20 cellular contexts compared by ENCODE assay signal in genomic region chr19:48569814-48570213, GRCh38. TPM values are rescaled to one million over a fixed set of nuclear protein-coding genes. Genes with fewer than 3 reads are reported as not detected.
DNase-seq lines count a peak whose midpoint lies in the region; ATAC-seq, FAIRE-seq and TF ChIP-seq lines count a peak whose summit lies in the region.
"Had no signal": no experiment of that assay in that cellular context is flagged by ENCODE, and none has a peak within 500 bp of the region (broad histone marks: within the 10 kb centered on the region; RNA-seq: fewer than 3 reads in every experiment).

No MANE protein-coding gene starts in this region.

- TF ChIP-seq POLR2A in K562 (conservative IDR thresholded peaks at IDR 0.05): no peak

- no peak for ATAC-seq in K562
- ATAC-seq in activated CD4-positive, alpha-beta T cell treated with anti-CD3 and anti-CD28 coated beads for 36 hours: no peak
- no peak for ATAC-seq in GM18498 (IDR thresholded peaks at IDR 0.05; ENCODE audit: unreplicated experiment)
- ATAC-seq: activated naive CD8-positive, alpha-beta T cell treated with anti-CD3 and anti-CD28 coated beads, Interleukin-2, amount 50 U/mL, for 24 hours had no signal

- H3K9me3 ChIP-seq in K562 (replicated peaks; ENCODE audit: control insufficient read depth, insufficient read depth, low read depth, low read length) (no peaks in the 10 kb centered on the region), parathyroid adenoma (ENCODE audit: control insufficient read depth, low read length) (no peaks in the 10 kb centered on the region)
- H3K9me3 ChIP-seq: BLaER1 treated with 17β-estradiol and CSF1 and Interleukin-3, amounts not matched to agents 10 nM and 100 nM; Peyer's patch; testis had no signal

- intact Hi-C loops in K562 (cut with micrococcal nuclease): no loop called here
- intact Hi-C loops in activated CD4-positive, alpha-beta T cell treated with anti-CD3 and anti-CD28 coated beads for 36 hours (cut with DNase I, micrococcal nuclease): no loop called here

- no peaks in the 10 kb centered on the region for H3K9me1 ChIP-seq in K562 (ENCODE audit: control insufficient read depth, insufficient read depth, low read length)

- POLR2A ChIA-PET in K562 (lab: Yijun Ruan, JAX): no interaction called here
- POLR2A ChIA-PET in activated CD4-positive, alpha-beta T cell treated with anti-CD3 and anti-CD28 coated beads for 36 hours (lab: Charles Lee): no interaction called here

- H3K4me1 Mint-ChIP-seq in chondrocyte (ENCODE audit: low read depth): peaks cover 21% of the 10 kb centered on the region
- no peaks in the 10 kb centered on the region for H3K4me1 Mint-ChIP-seq in activated CD4-positive, alpha-beta T cell treated with anti-CD3 and anti-CD28 coated beads for 36 hours
- H3K4me1 Mint-ChIP-seq: activated naive CD8-positive, alpha-beta T cell treated with anti-CD3 and anti-CD28 coated beads, Interleukin-2, amount 50 U/mL, for 24 hours had no signal

- no peak overlapping the region for H3K4me3 ChIP-seq in K562
- no peak overlapping the region for H3K4me3 ChIP-seq in parathyroid adenoma (ENCODE audit: low read depth, low read length)
- H3K4me3 ChIP-seq: BLaER1 treated with 17β-estradiol and CSF1 and Interleukin-3, amounts not matched to agents 10 nM and 100 nM; Peyer's patch; testis had no signal

- in situ Hi-C loops in G401 (cut with HindIII; ENCODE audit: low sequenced_read_pairs) (no loop called here), K562 (cut with MboI) (no loop called here)

- H3K9me3 Mint-ChIP-seq in chondrocyte (ENCODE audit: low read depth): no peaks in the 10 kb centered on the region
- no peaks in the 10 kb centered on the region for H3K9me3 Mint-ChIP-seq in activated CD4-positive, alpha-beta T cell treated with anti-CD3 and anti-CD28 coated beads for 36 hours (ENCODE audit: low read depth)
- H3K9me3 Mint-ChIP-seq: activated naive CD8-positive, alpha-beta T cell treated with anti-CD3 and anti-CD28 coated beads, Interleukin-2, amount 50 U/mL, for 24 hours; activated T-cell treated with anti-CD3 and anti-CD28 coated beads, Interleukin-2, amount 50 U/mL, for 24 hours had no signal

- H3K4me3 Mint-ChIP-seq in chondrocyte (ENCODE audit: unreplicated experiment): no peak overlapping the region
- H3K4me3 Mint-ChIP-seq in activated CD4-positive, alpha-beta T cell treated with anti-CD3 and anti-CD28 coated beads for 36 hours: no peak overlapping the region
- H3K4me3 Mint-ChIP-seq: activated naive CD8-positive, alpha-beta T cell treated with anti-CD3 and anti-CD28 coated beads, Interleukin-2, amount 50 U/mL, for 24 hours; activated T-cell treated with anti-CD3 and anti-CD28 coated beads, Interleukin-2, amount 50 U/mL, for 24 hours had no signal

- WGBS in K562 (ENCODE audit: insufficient coverage, low coverage, missing lambda C conversion rate): 41% methylated on average over 11 of the region's 11 CpGs

- no peak overlapping the region for H3K27ac ChIP-seq in K562 (ENCODE audit: extremely low read depth, low read depth, low read length)
- no peak overlapping the region for H3K27ac ChIP-seq in parathyroid adenoma
- H3K27ac ChIP-seq: BLaER1 treated with 17β-estradiol and CSF1 and Interleukin-3, amounts not matched to agents 10 nM and 100 nM; Peyer's patch; testis had no signal

- H3K4me1 ChIP-seq in K562 (replicated peaks in 1 of 2; ENCODE audit: control insufficient read depth in 2 of 2, insufficient read depth in 2 of 2, low read length in 2 of 2): peaks cover 16 to 20% of the 10 kb centered on the region in 2 experiments; a peak in 4 of 5 replicates
- H3K4me1 ChIP-seq in parathyroid adenoma: no peaks in the 10 kb centered on the region

- H2AFZ ChIP-seq in K562 (ENCODE audit: low read depth, low read length) (no peak overlapping the region), parathyroid adenoma (peak overlapping the region; percentile 16)

- H3K79me2 ChIP-seq in K562 (ENCODE audit: control insufficient read depth, insufficient read depth, low read length) (no peaks in the 10 kb centered on the region), parathyroid adenoma (no peaks in the 10 kb centered on the region)

- H3K36me3 ChIP-seq in K562 (ENCODE audit: control insufficient read depth, insufficient read depth, low read length) (no peaks in the 10 kb centered on the region), parathyroid adenoma (ENCODE audit: control insufficient read depth, insufficient read depth, low read length) (no peaks in the 10 kb centered on the region)
- H3K36me3 ChIP-seq: BLaER1 treated with 17β-estradiol and CSF1 and Interleukin-3, amounts not matched to agents 10 nM and 100 nM; Peyer's patch had no signal

- H3K27me3 Mint-ChIP-seq in chondrocyte (ENCODE audit: low read depth): no peaks in the 10 kb centered on the region
- H3K27me3 Mint-ChIP-seq in activated CD4-positive, alpha-beta T cell treated with anti-CD3 and anti-CD28 coated beads for 36 hours: peaks cover 7% of the 10 kb centered on the region

- DNase-seq in G401 (ENCODE audit: low spot score) (peak; percentile 45), NCI-H2029 (lab: John Stamatoyannopoulos, UW) (peak; percentile 23), K562 (ENCODE audit: extremely low read depth in 1 of 4, low spot score in 3 of 4) (no peak), chondrocyte (ENCODE audit: low spot score) (no peak), SHP77 treated with DMSO at 0.1 percent for 48 hours (lab: John Stamatoyannopoulos, UW) (no peak)
- DNase-seq in activated CD4-positive, alpha-beta T cell treated with anti-CD3 and anti-CD28 coated beads for 36 hours: no peak
- DNase-seq: activated naive CD8-positive, alpha-beta T cell treated with anti-CD3 and anti-CD28 coated beads, Interleukin-2, amount 50 U/mL, for 24 hours; activated T-cell treated with anti-CD3 and anti-CD28 coated beads, Interleukin-2, amount 50 U/mL, for 24 hours; cerebellar nuclear complex; head of caudate nucleus; NCI-H1092 treated with DMSO at 0.1 percent for 48 hours; NCI-H510A treated with DMSO at 0.1 percent for 48 hours; Peyer's patch; stimulated activated CD4-positive, alpha-beta T cell treated with anti-CD3 and anti-CD28 coated beads, Interleukin-2, amount 100 ng/mL, for 24 hours; testis had no signal

- no peaks in the 10 kb centered on the region for H3K27me3 ChIP-seq in K562 (ENCODE audit: control insufficient read depth in 2 of 2, insufficient read depth in 2 of 2, low read length in 2 of 2)
- H3K27me3 ChIP-seq in parathyroid adenoma (ENCODE audit: control insufficient read depth, insufficient read depth, low read length): no peaks in the 10 kb centered on the region
- H3K27me3 ChIP-seq: BLaER1 treated with 17β-estradiol and CSF1 and Interleukin-3, amounts not matched to agents 10 nM and 100 nM; Peyer's patch; testis had no signal

- H3K27ac Mint-ChIP-seq in chondrocyte (ENCODE audit: unreplicated experiment): no peak overlapping the region
- no peak overlapping the region for H3K27ac Mint-ChIP-seq in activated CD4-positive, alpha-beta T cell treated with anti-CD3 and anti-CD28 coated beads for 36 hours
- H3K27ac Mint-ChIP-seq: activated naive CD8-positive, alpha-beta T cell treated with anti-CD3 and anti-CD28 coated beads, Interleukin-2, amount 50 U/mL, for 24 hours; activated T-cell treated with anti-CD3 and anti-CD28 coated beads, Interleukin-2, amount 50 U/mL, for 24 hours had no signal

- no peak for TF ChIP-seq CTCF in K562 (IDR thresholded peaks at IDR 0.05 in 2 of 3, conservative IDR thresholded peaks at IDR 0.05 in 1 of 3; ENCODE audit: insufficient read depth in 2 of 3, low read depth in 1 of 3, low read length in 3 of 3)
- TF ChIP-seq CTCF in parathyroid adenoma (IDR thresholded peaks at IDR 0.05): no peak
- no peak for TF ChIP-seq CTCF in chondrocyte (IDR thresholded peaks at IDR 0.05)

- no peak for FAIRE-seq in K562 (lab: Jason Lieb, UNC)
- FAIRE-seq: endometrium had no signal

- H3K9ac ChIP-seq in K562 (ENCODE audit: insufficient read depth in 1 of 2, low read depth in 2 of 2, low read length in 2 of 2) (no peak overlapping the region; a peak in 1 of 4 replicates), parathyroid adenoma (no peak overlapping the region)
- H3K9ac ChIP-seq: BLaER1 treated with 17β-estradiol and CSF1 and Interleukin-3, amounts not matched to agents 10 nM and 100 nM had no signal

- no peaks in the 10 kb centered on the region for H4K20me1 ChIP-seq in K562 (replicated peaks; ENCODE audit: control insufficient read depth, insufficient read depth, low read length)
- H4K20me1 ChIP-seq: BLaER1 treated with 17β-estradiol and CSF1 and Interleukin-3, amounts not matched to agents 10 nM and 100 nM had no signal

- no peak for TF ChIP-seq EP300 in K562 (IDR thresholded peaks at IDR 0.05; ENCODE audit: low read length)

- no TSS peak for BruUV-seq in K562 (replicated peaks; lab: Mats Ljungman, UMichigan)

- H3K36me3 Mint-ChIP-seq in chondrocyte (ENCODE audit: low read depth): no peaks in the 10 kb centered on the region
- H3K36me3 Mint-ChIP-seq in activated CD4-positive, alpha-beta T cell treated with anti-CD3 and anti-CD28 coated beads for 36 hours (ENCODE audit: low read depth): no peaks in the 10 kb centered on the region

- CTCF ChIA-PET in K562 (lab: Yijun Ruan, JAX; ENCODE audit: low intra/inter-chr PET ratio): no interaction called here
- CTCF ChIA-PET in activated CD4-positive, alpha-beta T cell treated with anti-CD3 and anti-CD28 coated beads for 36 hours (lab: Charles Lee): interaction anchor here (2.4 kb wide), 1 partner anchor 14 kb away, joined by 7 read pairs; no protein-coding TSS in a partner anchor

- H3K4me2 ChIP-seq in K562 (ENCODE audit: insufficient read depth, low read length) (no peak overlapping the region), parathyroid adenoma (ENCODE audit: low read length) (no peak overlapping the region)
- H3K4me2 ChIP-seq: BLaER1 treated with 17β-estradiol and CSF1 and Interleukin-3, amounts not matched to agents 10 nM and 100 nM had no signal

- TF ChIP-seq RAD21 in K562 (CRISPR knock-in tag; conservative IDR thresholded peaks at IDR 0.05 in 1 of 2, IDR thresholded peaks at IDR 0.05 in 1 of 2): no peak

RNA-seq across cellular contexts. Expression of gene SULT2B1, which starts 17.8 kb away (rescaled TPM):
- 0.37 TPM in 1 of 2 replicates, not detected in the other for total RNA-seq in G401 (2014; rRNA removed; shearing (Covaris generic))
- not detected in 2 replicates for total RNA-seq in K562 (2011; cell fraction: chromatin; rRNA removed; ENCODE audit: low replicate concordance)
- total RNA-seq in K562 (2011; cell fraction: nucleolus; rRNA removed): not detected in 2 replicates
- total RNA-seq in K562 (2011; cell fraction: nucleoplasm; rRNA removed): 0.37 TPM in 1 of 2 replicates, not detected in the other
- total RNA-seq in K562 (2014; rRNA removed) (0.37 and 0.54 TPM in 2 replicates), K562 (2014; rRNA removed; fragmentation: Illumina TruSeq; extraction: Trizol) (0.22 TPM in 1 of 2 replicates, not detected in the other), K562 (2015; rRNA removed; fragmentation: Illumina TruSeq; extraction: Trizol) (0.26 TPM in 1 of 2 replicates, not detected in the other), K562 (2021) (0.42 and 0.62 TPM in 2 replicates), chondrocyte (0.22 TPM in 1 of 3 replicates, not detected in the others)
- polyA plus RNA-seq in K562 (2011; rRNA removed) (0.38 and 0.46 TPM in 2 replicates), K562 (2014; fragmentation: Illumina TruSeq; extraction: Trizol) (0.09 and 0.28 TPM in 2 replicates), K562 (2014; fragmentation: Nextera tagmentation; extraction: Ambion mirVana) (under 1 TPM in 1 of 2 experiments, not detected in 1; 0.14 TPM), K562 (2014; rRNA removed) (0.11 and 0.32 TPM in 2 replicates)
- polyA plus RNA-seq in K562 (2011; cell fraction: cytosol; rRNA removed): 0.37 and 1.5 TPM in 2 replicates
- polyA plus RNA-seq in K562 (2011; cell fraction: nucleus; rRNA removed): 0.10 and 0.14 TPM in 2 replicates
- 0.53 and 1.2 TPM in 2 replicates for polyA plus RNA-seq in K562 (2012)
- 0.30 TPM in 1 of 2 replicates, not detected in the other for polyA minus RNA-seq in K562 (2011; rRNA and poly(A)+ RNA removed)
- polyA minus RNA-seq in K562 (2011; cell fraction: cytosol; rRNA and poly(A)+ RNA removed): not detected in 2 replicates
- polyA minus RNA-seq in K562 (2011; cell fraction: nucleus; rRNA and poly(A)+ RNA removed): not detected in 2 replicates
- not detected for total RNA-seq in activated CD4-positive, alpha-beta T cell treated with anti-CD3 and anti-CD28 coated beads for 36 hours

RNA-seq across cellular contexts. Expression of gene SPACA4, which starts 36.7 kb away (rescaled TPM):
- total RNA-seq in G401 (2014; rRNA removed; shearing (Covaris generic)): 0.55 TPM in 1 of 2 replicates, not detected in the other
- total RNA-seq in K562 (2011; cell fraction: chromatin; rRNA removed; ENCODE audit: low replicate concordance): not detected in 2 replicates
- not detected in 2 replicates for total RNA-seq in K562 (2011; cell fraction: nucleolus; rRNA removed)
- not detected in 2 replicates for total RNA-seq in K562 (2011; cell fraction: nucleoplasm; rRNA removed)
- total RNA-seq in K562 (2014; rRNA removed): not detected in 2 replicates
- not detected in 2 replicates for total RNA-seq in K562 (2014; rRNA removed; fragmentation: Illumina TruSeq; extraction: Trizol)
- total RNA-seq in K562 (2015; rRNA removed; fragmentation: Illumina TruSeq; extraction: Trizol): not detected in 2 replicates
- total RNA-seq in K562 (2021): not detected in 2 replicates
- not detected in 2 replicates for polyA plus RNA-seq in K562 (2011; rRNA removed)
- 0.09 TPM in 1 of 2 replicates, not detected in the other for polyA plus RNA-seq in K562 (2011; cell fraction: cytosol; rRNA removed)
- not detected in 2 replicates for polyA plus RNA-seq in K562 (2011; cell fraction: nucleus; rRNA removed)
- polyA plus RNA-seq in K562 (2012): not detected in 2 replicates
- polyA plus RNA-seq in K562 (2014; fragmentation: Illumina TruSeq; extraction: Trizol): not detected in 2 replicates
- polyA plus RNA-seq in K562 (2014; fragmentation: Nextera tagmentation; extraction: Ambion mirVana): not detected
- polyA plus RNA-seq in K562 (2014; rRNA removed): not detected in 2 replicates
- not detected in 2 replicates for polyA minus RNA-seq in K562 (2011; rRNA and poly(A)+ RNA removed)
- polyA minus RNA-seq in K562 (2011; cell fraction: cytosol; rRNA and poly(A)+ RNA removed): not detected in 2 replicates
- not detected in 2 replicates for polyA minus RNA-seq in K562 (2011; cell fraction: nucleus; rRNA and poly(A)+ RNA removed)
- not detected in 3 replicates for total RNA-seq in chondrocyte
- not detected for total RNA-seq in activated CD4-positive, alpha-beta T cell treated with anti-CD3 and anti-CD28 coated beads for 36 hours
- total RNA-seq: Peyer's patch; T-helper 1 cell treated with Interleukin-12 subunit alpha and Interleukin-12 subunit beta and Interleukin-4 antibody, amounts not matched to agents 30 ng/mL and 1 ng/mL, for 36 hours had no signal

RNA-seq across cellular contexts. Expression of gene FAM83E, which starts 45.1 kb away (rescaled TPM):
- total RNA-seq in G401 (2014; rRNA removed; shearing (Covaris generic)): 0.34 TPM in 1 of 2 replicates, not detected in the other
- total RNA-seq in K562 (2011; cell fraction: chromatin; rRNA removed; ENCODE audit: low replicate concordance): 1.9 and 6.0 TPM in 2 replicates
- total RNA-seq in K562 (2011; cell fraction: nucleolus; rRNA removed): 3.4 and 7.2 TPM in 2 replicates
- total RNA-seq in K562 (2011; cell fraction: nucleoplasm; rRNA removed): 6.5 and 9.6 TPM in 2 replicates
- 0.82 TPM in 1 of 2 replicates, not detected in the other for total RNA-seq in K562 (2014; rRNA removed)
- 0.29 TPM in 1 of 2 replicates, not detected in the other for total RNA-seq in K562 (2014; rRNA removed; fragmentation: Illumina TruSeq; extraction: Trizol)
- total RNA-seq in K562 (2015; rRNA removed; fragmentation: Illumina TruSeq; extraction: Trizol): 0.45 and 0.87 TPM in 2 replicates
- total RNA-seq in K562 (2021): 0.71 and 1.3 TPM in 2 replicates
- polyA plus RNA-seq in K562 (2011; rRNA removed): 0.15 TPM in 2 replicates
- 0.04 TPM in 1 of 2 replicates, not detected in the other for polyA plus RNA-seq in K562 (2011; cell fraction: cytosol; rRNA removed)
- 0.18 and 1.2 TPM in 2 replicates for polyA plus RNA-seq in K562 (2011; cell fraction: nucleus; rRNA removed)
- polyA plus RNA-seq in K562 (2012): 0.13 and 0.14 TPM in 2 replicates
- not detected in 2 replicates for polyA plus RNA-seq in K562 (2014; fragmentation: Illumina TruSeq; extraction: Trizol)
- polyA plus RNA-seq in K562 (2014; fragmentation: Nextera tagmentation; extraction: Ambion mirVana): not detected
- 0.04 and 0.19 TPM in 2 replicates for polyA plus RNA-seq in K562 (2014; rRNA removed)
- not detected in 2 replicates for polyA minus RNA-seq in K562 (2011; rRNA and poly(A)+ RNA removed)
- polyA minus RNA-seq in K562 (2011; cell fraction: cytosol; rRNA and poly(A)+ RNA removed): not detected in 2 replicates
- polyA minus RNA-seq in K562 (2011; cell fraction: nucleus; rRNA and poly(A)+ RNA removed): 2.4 and 4.2 TPM in 2 replicates
- 0.38 to 0.77 TPM (median 0.67 TPM) in 3 replicates for total RNA-seq in chondrocyte
- total RNA-seq in activated CD4-positive, alpha-beta T cell treated with anti-CD3 and anti-CD28 coated beads for 36 hours: 1 to 10 TPM; 1.5 to 4.1 TPM

RNA-seq across cellular contexts. Expression of gene RPL18, which starts 49.2 kb away (rescaled TPM):
- total RNA-seq in G401 (2014; rRNA removed; shearing (Covaris generic)): 3,072 and 3,826 TPM in 2 replicates
- total RNA-seq in K562 (2011; cell fraction: chromatin; rRNA removed; ENCODE audit: low replicate concordance): 185 and 358 TPM in 2 replicates
- total RNA-seq in K562 (2011; cell fraction: nucleolus; rRNA removed): 779 and 884 TPM in 2 replicates
- 712 and 996 TPM in 2 replicates for total RNA-seq in K562 (2011; cell fraction: nucleoplasm; rRNA removed)
- total RNA-seq in K562 (2014; rRNA removed) (2,565 and 3,619 TPM in 2 replicates), K562 (2014; rRNA removed; fragmentation: Illumina TruSeq; extraction: Trizol) (1,358 and 1,367 TPM in 2 replicates), K562 (2015; rRNA removed; fragmentation: Illumina TruSeq; extraction: Trizol) (2,022 and 2,084 TPM in 2 replicates), K562 (2021) (2,028 and 2,113 TPM in 2 replicates), chondrocyte (727 to 753 TPM (median 751 TPM) in 3 replicates)
- polyA plus RNA-seq in K562 (2011; rRNA removed) (1,530 and 1,971 TPM in 2 replicates), K562 (2014; fragmentation: Illumina TruSeq; extraction: Trizol) (1,653 and 2,262 TPM in 2 replicates), K562 (2014; fragmentation: Nextera tagmentation; extraction: Ambion mirVana) (100 to 1,000 TPM; 312 to 402 TPM), K562 (2014; rRNA removed) (2,460 and 2,635 TPM in 2 replicates)
- 2,544 and 3,068 TPM in 2 replicates for polyA plus RNA-seq in K562 (2011; cell fraction: cytosol; rRNA removed)
- 847 and 901 TPM in 2 replicates for polyA plus RNA-seq in K562 (2011; cell fraction: nucleus; rRNA removed)
- polyA plus RNA-seq in K562 (2012): 2,553 and 4,056 TPM in 2 replicates
- 413 and 534 TPM in 2 replicates for polyA minus RNA-seq in K562 (2011; rRNA and poly(A)+ RNA removed)
- 805 and 1,017 TPM in 2 replicates for polyA minus RNA-seq in K562 (2011; cell fraction: cytosol; rRNA and poly(A)+ RNA removed)
- 167 and 323 TPM in 2 replicates for polyA minus RNA-seq in K562 (2011; cell fraction: nucleus; rRNA and poly(A)+ RNA removed)
- 1,000 to 10,000 TPM; 2,026 to 2,191 TPM for total RNA-seq in activated CD4-positive, alpha-beta T cell treated with anti-CD3 and anti-CD28 coated beads for 36 hours

RNA-seq across cellular contexts. Expression of gene SPHK2, which starts 49.5 kb away (rescaled TPM):
- 16.5 and 45.7 TPM in 2 replicates for total RNA-seq in G401 (2014; rRNA removed; shearing (Covaris generic))
- total RNA-seq in K562 (2011; cell fraction: chromatin; rRNA removed; ENCODE audit: low replicate concordance): 16.1 and 40.7 TPM in 2 replicates
- total RNA-seq in K562 (2011; cell fraction: nucleolus; rRNA removed): 26.3 and 31.7 TPM in 2 replicates
- total RNA-seq in K562 (2011; cell fraction: nucleoplasm; rRNA removed): 25.7 and 33.8 TPM in 2 replicates
- total RNA-seq in K562 (2014; rRNA removed): 4.0 and 8.2 TPM in 2 replicates
- total RNA-seq in K562 (2014; rRNA removed; fragmentation: Illumina TruSeq; extraction: Trizol): 2.1 and 2.9 TPM in 2 replicates
- total RNA-seq in K562 (2015; rRNA removed; fragmentation: Illumina TruSeq; extraction: Trizol): 5.4 and 5.5 TPM in 2 replicates
- total RNA-seq in K562 (2021): 13.9 and 15.2 TPM in 2 replicates
- 2.0 and 3.5 TPM in 2 replicates for polyA plus RNA-seq in K562 (2011; rRNA removed)
- polyA plus RNA-seq in K562 (2011; cell fraction: cytosol; rRNA removed): 2.7 and 9.3 TPM in 2 replicates
- 11.1 and 18.6 TPM in 2 replicates for polyA plus RNA-seq in K562 (2011; cell fraction: nucleus; rRNA removed)
- 7.0 and 7.3 TPM in 2 replicates for polyA plus RNA-seq in K562 (2012)
- polyA plus RNA-seq in K562 (2014; fragmentation: Illumina TruSeq; extraction: Trizol): 2.6 and 6.4 TPM in 2 replicates
- polyA plus RNA-seq in K562 (2014; fragmentation: Nextera tagmentation; extraction: Ambion mirVana): under 1 TPM; 0.10 to 0.17 TPM
- polyA plus RNA-seq in K562 (2014; rRNA removed): 9.0 and 10.8 TPM in 2 replicates
- 2.8 and 3.5 TPM in 2 replicates for polyA minus RNA-seq in K562 (2011; rRNA and poly(A)+ RNA removed)
- 5.3 and 7.7 TPM in 2 replicates for polyA minus RNA-seq in K562 (2011; cell fraction: cytosol; rRNA and poly(A)+ RNA removed)
- 8.6 and 9.6 TPM in 2 replicates for polyA minus RNA-seq in K562 (2011; cell fraction: nucleus; rRNA and poly(A)+ RNA removed)
- 18.6 to 26.5 TPM (median 20.7 TPM) in 3 replicates for total RNA-seq in chondrocyte
- 10 to 100 TPM; 27.0 TPM for total RNA-seq in activated CD4-positive, alpha-beta T cell treated with anti-CD3 and anti-CD28 coated beads for 36 hours

Comparison
In these comparisons a context has a peak if more than half of its experiments do, and no peak if none do; other contexts are left out.
1. DNase-seq: peak in G401 (single experiment) and NCI-H2029 (single experiment); none in K562 (0 of 4), chondrocyte (single experiment), SHP77 treated with DMSO at 0.1 percent for 48 hours (single experiment) and activated CD4-positive, alpha-beta T cell treated with anti-CD3 and anti-CD28 coated beads for 36 hours (single experiment).